Comparison of ENCODE assay signal across 11 cellular contexts in genomic region chr10:69439813-69440506, GRCh38. TPM values are rescaled to one million over a fixed set of nuclear protein-coding genes. Genes with fewer than 3 reads are reported as not detected.
DNase-seq lines count a peak whose midpoint lies in the region; ATAC-seq and TF ChIP-seq lines count a peak whose summit lies in the region.
"Had no signal": no experiment of that assay in that cellular context is flagged by ENCODE, and none has a peak within 500 bp of the region (broad histone marks: within the 10 kb centered on the region; RNA-seq: fewer than 3 reads in every experiment).

No MANE protein-coding gene starts in this region.

- no peak for ATAC-seq in HG02571 (IDR thresholded peaks at IDR 0.05; ENCODE audit: unreplicated experiment)
- ATAC-seq in HG02798 (IDR thresholded peaks at IDR 0.05; ENCODE audit: poor library complexity, unreplicated experiment) = no peak

- no peak overlapping the region for H3K27ac Mint-ChIP-seq in activated T-helper 2 cell treated with anti-CD3 and anti-CD28 coated beads, Interferon-gamma antibody, Interleukin-2, Interleukin-4, amounts not matched to agents 10 μg/mL and 5 μg/mL and 100 μg/mL, durations not matched to agents 14 hours and 24 hours and 36 hours

- no peaks in the 10 kb centered on the region for H3K9me3 Mint-ChIP-seq in activated T-helper 2 cell treated with anti-CD3 and anti-CD28 coated beads, Interferon-gamma antibody, Interleukin-2, Interleukin-4, amounts not matched to agents 10 μg/mL and 5 μg/mL and 100 μg/mL, durations not matched to agents 14 hours and 24 hours and 36 hours

- H3K4me1 Mint-ChIP-seq in activated T-helper 2 cell treated with anti-CD3 and anti-CD28 coated beads, Interferon-gamma antibody, Interleukin-2, Interleukin-4, amounts not matched to agents 10 μg/mL and 5 μg/mL and 100 μg/mL, durations not matched to agents 14 hours and 24 hours and 36 hours (ENCODE audit: low read depth) = no peaks in the 10 kb centered on the region

- H3K4me3 Mint-ChIP-seq in activated T-helper 2 cell treated with anti-CD3 and anti-CD28 coated beads, Interferon-gamma antibody, Interleukin-2, Interleukin-4, amounts not matched to agents 10 μg/mL and 5 μg/mL and 100 μg/mL, durations not matched to agents 14 hours and 24 hours and 36 hours (ENCODE audit: low read depth) = no peak overlapping the region

- H3K4me3 ChIP-seq in fibroblast of the aortic adventitia (ENCODE audit: low read depth, low read length) = no peak overlapping the region
- H3K4me3 ChIP-seq: esophagus squamous epithelium, SJSA1 had no signal

- DNase-seq in NCI-H2227 (lab: John Stamatoyannopoulos, UW; ENCODE audit: unreplicated experiment) (peak; percentile 16), NCI-H2227 treated with DMSO at 0.1 percent for 48 hours (lab: John Stamatoyannopoulos, UW) (no peak), NOMO-1 treated with DMSO at 0.1 percent for 48 hours (lab: John Stamatoyannopoulos, UW; ENCODE audit: unreplicated experiment) (peak; percentile 74), fibroblast of the aortic adventitia (ENCODE audit: low read depth) (peak; percentile 25), stromal cell of bone marrow (ENCODE audit: low read depth) (peak; percentile 25)
- DNase-seq in activated T-helper 2 cell treated with anti-CD3 and anti-CD28 coated beads, Interferon-gamma antibody, Interleukin-2, Interleukin-4, amounts not matched to agents 10 μg/mL and 5 μg/mL and 100 μg/mL, durations not matched to agents 14 hours and 24 hours and 36 hours (ENCODE audit: low spot score) = no peak
- DNase-seq: activated gamma-delta T cell, esophagus squamous epithelium had no signal

- peaks cover 14% of the 10 kb centered on the region for H3K27me3 Mint-ChIP-seq in activated T-helper 2 cell treated with anti-CD3 and anti-CD28 coated beads, Interferon-gamma antibody, Interleukin-2, Interleukin-4, amounts not matched to agents 10 μg/mL and 5 μg/mL and 100 μg/mL, durations not matched to agents 14 hours and 24 hours and 36 hours (ENCODE audit: low read depth)

- H3K36me3 Mint-ChIP-seq in activated T-helper 2 cell treated with anti-CD3 and anti-CD28 coated beads, Interferon-gamma antibody, Interleukin-2, Interleukin-4, amounts not matched to agents 10 μg/mL and 5 μg/mL and 100 μg/mL, durations not matched to agents 14 hours and 24 hours and 36 hours (ENCODE audit: low read depth) = no peaks in the 10 kb centered on the region

- intact Hi-C loops in activated T-helper 2 cell treated with anti-CD3 and anti-CD28 coated beads, Interferon-gamma antibody, Interleukin-2, Interleukin-4, amounts not matched to agents 10 μg/mL and 5 μg/mL and 100 μg/mL, durations not matched to agents 14 hours and 24 hours and 36 hours (cut with micrococcal nuclease) = no loop called here

- TF ChIP-seq CTCF in fibroblast of the aortic adventitia (IDR thresholded peaks at IDR 0.05; ENCODE audit: insufficient read depth, low read length) = no peak

RNA-seq across cellular contexts. Expression of gene TSPAN15, which starts 11.3 kb away (rescaled TPM):
- total RNA-seq in fibroblast of the aortic adventitia (ENCODE audit: low replicate concordance) = 0.27 and 1.2 TPM in 2 replicates
- 0.55 and 0.85 TPM in 2 replicates for total RNA-seq in activated T-helper 2 cell treated with anti-CD3 and anti-CD28 coated beads, Interferon-gamma antibody, Interleukin-2, Interleukin-4, amounts not matched to agents 10 μg/mL and 5 μg/mL and 100 μg/mL, durations not matched to agents 14 hours and 24 hours and 36 hours

RNA-seq across cellular contexts. Expression of gene TACR2, which starts 23.2 kb away (rescaled TPM):
- 0.18 TPM in 1 of 2 replicates, not detected in the other for total RNA-seq in fibroblast of the aortic adventitia (ENCODE audit: low replicate concordance)
- total RNA-seq in activated T-helper 2 cell treated with anti-CD3 and anti-CD28 coated beads, Interferon-gamma antibody, Interleukin-2, Interleukin-4, amounts not matched to agents 10 μg/mL and 5 μg/mL and 100 μg/mL, durations not matched to agents 14 hours and 24 hours and 36 hours = not detected in 2 replicates
- total RNA-seq: SJSA1 had no signal

Comparison
In these comparisons a context has a peak if more than half of its experiments do, and no peak if none do; other contexts are left out.
1. DNase-seq: peak in NCI-H2227 (single experiment), NOMO-1 treated with DMSO at 0.1 percent for 48 hours (single experiment), fibroblast of the aortic adventitia (single experiment) and stromal cell of bone marrow (single experiment); none in NCI-H2227 treated with DMSO at 0.1 percent for 48 hours (single experiment) and activated T-helper 2 cell treated with anti-CD3 and anti-CD28 coated beads, Interferon-gamma antibody, Interleukin-2, Interleukin-4, amounts not matched to agents 10 μg/mL and 5 μg/mL and 100 μg/mL, durations not matched to agents 14 hours and 24 hours and 36 hours (single experiment).